Comparison of ENCODE assay signal across 2 cellular contexts in genomic region chr1:8024329-8024728, GRCh38.
TF ChIP-seq lines count a peak whose summit lies in the region.

No MANE protein-coding gene starts in this region.

TF ChIP-seq in HEK293, 187 proteins besides CTCF, POLR2A, EP300 and RAD21 (continued from another document):
- TF ChIP-seq ZNF18 (tag by site-specific recombination; IDR thresholded peaks at IDR 0.05), result no peak

TF ChIP-seq in HepG2, 621 proteins besides CTCF, POLR2A, EP300 and RAD21 (continued from another document and continues in another):
- TF ChIP-seq KLF11 (CRISPR knock-in tag; IDR thresholded peaks at IDR 0.05), result no peak
- no peak for TF ChIP-seq NR2F2 (IDR thresholded peaks at IDR 0.05; ENCODE audit: borderline replicate concordance, low read depth)
- no peak for TF ChIP-seq GABPB1 (CRISPR knock-in tag; IDR thresholded peaks at IDR 0.05)
- no peak for TF ChIP-seq NCOA1 (CRISPR knock-in tag; IDR thresholded peaks at IDR 0.05)
- TF ChIP-seq PHF8 (CRISPR knock-in tag; IDR thresholded peaks at IDR 0.05), result no peak
- TF ChIP-seq ZNF577 (CRISPR knock-in tag; IDR thresholded peaks at IDR 0.05; ENCODE audit: borderline replicate concordance, low read depth), result no peak
- TF ChIP-seq AGO1 (IDR thresholded peaks at IDR 0.05; ENCODE audit: low read depth, low read length, poor library complexity, severe bottlenecking), result no peak
- 0 out of 2 replicates have a peak, but pooled peaks have one; percentile 12 for TF ChIP-seq MLX (CRISPR knock-in tag; IDR thresholded peaks at IDR 0.05)
- no peak for TF ChIP-seq KMT2A (CRISPR knock-in tag; IDR thresholded peaks at IDR 0.05)
- no peak for TF ChIP-seq ZNF772 (CRISPR knock-in tag; IDR thresholded peaks at IDR 0.05)
- TF ChIP-seq SMAD3 (CRISPR knock-in tag; IDR thresholded peaks at IDR 0.05), result no peak
- TF ChIP-seq, protein P1, sequence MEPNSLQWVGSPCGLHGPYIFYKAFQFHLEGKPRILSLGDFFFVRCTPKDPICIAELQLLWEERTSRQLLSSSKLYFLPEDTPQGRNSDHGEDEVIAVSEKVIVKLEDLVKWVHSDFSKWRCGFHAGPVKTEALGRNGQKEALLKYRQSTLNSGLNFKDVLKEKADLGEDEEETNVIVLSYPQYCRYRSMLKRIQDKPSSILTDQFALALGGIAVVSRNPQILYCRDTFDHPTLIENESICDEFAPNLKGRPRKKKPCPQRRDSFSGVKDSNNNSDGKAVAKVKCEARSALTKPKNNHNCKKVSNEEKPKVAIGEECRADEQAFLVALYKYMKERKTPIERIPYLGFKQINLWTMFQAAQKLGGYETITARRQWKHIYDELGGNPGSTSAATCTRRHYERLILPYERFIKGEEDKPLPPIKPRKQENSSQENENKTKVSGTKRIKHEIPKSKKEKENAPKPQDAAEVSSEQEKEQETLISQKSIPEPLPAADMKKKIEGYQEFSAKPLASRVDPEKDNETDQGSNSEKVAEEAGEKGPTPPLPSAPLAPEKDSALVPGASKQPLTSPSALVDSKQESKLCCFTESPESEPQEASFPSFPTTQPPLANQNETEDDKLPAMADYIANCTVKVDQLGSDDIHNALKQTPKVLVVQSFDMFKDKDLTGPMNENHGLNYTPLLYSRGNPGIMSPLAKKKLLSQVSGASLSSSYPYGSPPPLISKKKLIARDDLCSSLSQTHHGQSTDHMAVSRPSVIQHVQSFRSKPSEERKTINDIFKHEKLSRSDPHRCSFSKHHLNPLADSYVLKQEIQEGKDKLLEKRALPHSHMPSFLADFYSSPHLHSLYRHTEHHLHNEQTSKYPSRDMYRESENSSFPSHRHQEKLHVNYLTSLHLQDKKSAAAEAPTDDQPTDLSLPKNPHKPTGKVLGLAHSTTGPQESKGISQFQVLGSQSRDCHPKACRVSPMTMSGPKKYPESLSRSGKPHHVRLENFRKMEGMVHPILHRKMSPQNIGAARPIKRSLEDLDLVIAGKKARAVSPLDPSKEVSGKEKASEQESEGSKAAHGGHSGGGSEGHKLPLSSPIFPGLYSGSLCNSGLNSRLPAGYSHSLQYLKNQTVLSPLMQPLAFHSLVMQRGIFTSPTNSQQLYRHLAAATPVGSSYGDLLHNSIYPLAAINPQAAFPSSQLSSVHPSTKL (CRISPR knock-in tag; IDR thresholded peaks at IDR 0.05), result no peak
- no peak for TF ChIP-seq ZMYM3 (CRISPR knock-in tag; IDR thresholded peaks at IDR 0.05)
- no peak for TF ChIP-seq SYNCRIP (IDR thresholded peaks at IDR 0.05; ENCODE audit: insufficient read depth, low read depth, low read length)
- TF ChIP-seq ZNF329 (CRISPR knock-in tag; IDR thresholded peaks at IDR 0.05; ENCODE audit: low read depth), result no peak
- TF ChIP-seq, protein P2, sequence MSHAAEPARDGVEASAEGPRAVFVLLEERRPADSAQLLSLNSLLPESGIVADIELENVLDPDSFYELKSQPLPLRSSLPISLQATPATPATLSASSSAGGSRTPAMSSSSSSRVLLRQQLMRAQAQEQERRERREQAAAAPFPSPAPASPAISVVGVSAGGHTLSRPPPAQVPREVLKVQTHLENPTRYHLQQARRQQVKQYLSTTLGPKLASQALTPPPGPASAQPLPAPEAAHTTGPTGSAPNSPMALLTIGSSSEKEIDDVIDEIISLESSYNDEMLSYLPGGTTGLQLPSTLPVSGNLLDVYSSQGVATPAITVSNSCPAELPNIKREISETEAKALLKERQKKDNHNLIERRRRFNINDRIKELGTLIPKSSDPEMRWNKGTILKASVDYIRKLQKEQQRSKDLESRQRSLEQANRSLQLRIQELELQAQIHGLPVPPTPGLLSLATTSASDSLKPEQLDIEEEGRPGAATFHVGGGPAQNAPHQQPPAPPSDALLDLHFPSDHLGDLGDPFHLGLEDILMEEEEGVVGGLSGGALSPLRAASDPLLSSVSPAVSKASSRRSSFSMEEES (CRISPR knock-in tag; IDR thresholded peaks at IDR 0.05), result no peak
- no peak for TF ChIP-seq EED (CRISPR knock-in tag; IDR thresholded peaks at IDR 0.05)
- TF ChIP-seq, protein P3, sequence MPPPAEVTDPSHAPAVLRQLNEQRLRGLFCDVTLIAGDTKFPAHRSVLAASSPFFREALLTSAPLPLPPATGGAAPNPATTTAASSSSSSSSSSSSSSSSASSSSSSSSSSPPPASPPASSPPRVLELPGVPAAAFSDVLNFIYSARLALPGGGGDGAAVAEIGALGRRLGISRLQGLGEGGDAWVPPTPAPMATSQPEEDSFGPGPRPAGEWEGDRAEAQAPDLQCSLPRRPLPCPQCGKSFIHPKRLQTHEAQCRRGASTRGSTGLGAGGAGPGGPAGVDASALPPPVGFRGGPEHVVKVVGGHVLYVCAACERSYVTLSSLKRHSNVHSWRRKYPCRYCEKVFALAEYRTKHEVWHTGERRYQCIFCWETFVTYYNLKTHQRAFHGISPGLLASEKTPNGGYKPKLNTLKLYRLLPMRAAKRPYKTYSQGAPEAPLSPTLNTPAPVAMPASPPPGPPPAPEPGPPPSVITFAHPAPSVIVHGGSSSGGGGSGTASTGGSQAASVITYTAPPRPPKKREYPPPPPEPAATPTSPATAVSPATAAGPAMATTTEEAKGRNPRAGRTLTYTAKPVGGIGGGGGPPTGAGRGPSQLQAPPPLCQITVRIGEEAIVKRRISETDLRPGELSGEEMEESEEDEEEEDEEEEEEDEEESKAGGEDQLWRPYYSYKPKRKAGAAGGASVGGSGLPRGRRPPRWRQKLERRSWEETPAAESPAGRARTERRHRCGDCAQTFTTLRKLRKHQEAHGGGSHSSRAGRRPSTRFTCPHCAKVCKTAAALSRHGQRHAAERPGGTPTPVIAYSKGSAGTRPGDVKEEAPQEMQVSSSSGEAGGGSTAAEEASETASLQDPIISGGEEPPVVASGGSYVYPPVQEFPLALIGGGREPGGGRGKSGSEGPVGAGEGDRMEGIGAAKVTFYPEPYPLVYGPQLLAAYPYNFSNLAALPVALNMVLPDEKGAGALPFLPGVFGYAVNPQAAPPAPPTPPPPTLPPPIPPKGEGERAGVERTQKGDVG (CRISPR knock-in tag; IDR thresholded peaks at IDR 0.05; ENCODE audit: borderline replicate concordance), result no peak
- no peak for TF ChIP-seq BRCA1 (CRISPR knock-in tag; IDR thresholded peaks at IDR 0.05)
- TF ChIP-seq SOX5 (CRISPR knock-in tag; IDR thresholded peaks at IDR 0.05; ENCODE audit: borderline replicate concordance), result no peak
- no peak for TF ChIP-seq FOXM1 (CRISPR knock-in tag; IDR thresholded peaks at IDR 0.05)
- no peak for TF ChIP-seq SIX1 (CRISPR knock-in tag; IDR thresholded peaks at IDR 0.05; ENCODE audit: borderline replicate concordance)
- no peak for TF ChIP-seq MEIS2 (CRISPR knock-in tag; IDR thresholded peaks at IDR 0.05)
- TF ChIP-seq, protein P4, sequence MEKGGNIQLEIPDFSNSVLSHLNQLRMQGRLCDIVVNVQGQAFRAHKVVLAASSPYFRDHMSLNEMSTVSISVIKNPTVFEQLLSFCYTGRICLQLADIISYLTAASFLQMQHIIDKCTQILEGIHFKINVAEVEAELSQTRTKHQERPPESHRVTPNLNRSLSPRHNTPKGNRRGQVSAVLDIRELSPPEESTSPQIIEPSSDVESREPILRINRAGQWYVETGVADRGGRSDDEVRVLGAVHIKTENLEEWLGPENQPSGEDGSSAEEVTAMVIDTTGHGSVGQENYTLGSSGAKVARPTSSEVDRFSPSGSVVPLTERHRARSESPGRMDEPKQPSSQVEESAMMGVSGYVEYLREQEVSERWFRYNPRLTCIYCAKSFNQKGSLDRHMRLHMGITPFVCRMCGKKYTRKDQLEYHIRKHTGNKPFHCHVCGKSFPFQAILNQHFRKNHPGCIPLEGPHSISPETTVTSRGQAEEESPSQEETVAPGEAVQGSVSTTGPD (CRISPR knock-in tag; IDR thresholded peaks at IDR 0.05), result no peak
- TF ChIP-seq GTF3A (CRISPR knock-in tag; conservative IDR thresholded peaks at IDR 0.05), result no peak
- TF ChIP-seq ZNF589 (CRISPR knock-in tag; conservative IDR thresholded peaks at IDR 0.05), result no peak
- TF ChIP-seq XRCC5 (optimal IDR thresholded peaks at IDR 0.05; ENCODE audit: low read length), result no peak
- no peak for TF ChIP-seq SIN3B (IDR thresholded peaks at IDR 0.05; ENCODE audit: low read length)
- TF ChIP-seq, protein P5, sequence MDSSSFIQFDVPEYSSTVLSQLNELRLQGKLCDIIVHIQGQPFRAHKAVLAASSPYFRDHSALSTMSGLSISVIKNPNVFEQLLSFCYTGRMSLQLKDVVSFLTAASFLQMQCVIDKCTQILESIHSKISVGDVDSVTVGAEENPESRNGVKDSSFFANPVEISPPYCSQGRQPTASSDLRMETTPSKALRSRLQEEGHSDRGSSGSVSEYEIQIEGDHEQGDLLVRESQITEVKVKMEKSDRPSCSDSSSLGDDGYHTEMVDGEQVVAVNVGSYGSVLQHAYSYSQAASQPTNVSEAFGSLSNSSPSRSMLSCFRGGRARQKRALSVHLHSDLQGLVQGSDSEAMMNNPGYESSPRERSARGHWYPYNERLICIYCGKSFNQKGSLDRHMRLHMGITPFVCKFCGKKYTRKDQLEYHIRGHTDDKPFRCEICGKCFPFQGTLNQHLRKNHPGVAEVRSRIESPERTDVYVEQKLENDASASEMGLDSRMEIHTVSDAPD (CRISPR knock-in tag; IDR thresholded peaks at IDR 0.05), result no peak
- TF ChIP-seq ZBTB3 (CRISPR knock-in tag; IDR thresholded peaks at IDR 0.05; ENCODE audit: borderline replicate concordance, low read depth), result no peak
- TF ChIP-seq THAP7 (CRISPR knock-in tag; IDR thresholded peaks at IDR 0.05), result no peak
- TF ChIP-seq, protein P6, sequence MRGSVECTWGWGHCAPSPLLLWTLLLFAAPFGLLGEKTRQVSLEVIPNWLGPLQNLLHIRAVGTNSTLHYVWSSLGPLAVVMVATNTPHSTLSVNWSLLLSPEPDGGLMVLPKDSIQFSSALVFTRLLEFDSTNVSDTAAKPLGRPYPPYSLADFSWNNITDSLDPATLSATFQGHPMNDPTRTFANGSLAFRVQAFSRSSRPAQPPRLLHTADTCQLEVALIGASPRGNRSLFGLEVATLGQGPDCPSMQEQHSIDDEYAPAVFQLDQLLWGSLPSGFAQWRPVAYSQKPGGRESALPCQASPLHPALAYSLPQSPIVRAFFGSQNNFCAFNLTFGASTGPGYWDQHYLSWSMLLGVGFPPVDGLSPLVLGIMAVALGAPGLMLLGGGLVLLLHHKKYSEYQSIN (CRISPR knock-in tag; IDR thresholded peaks at IDR 0.05; ENCODE audit: borderline replicate concordance), result no peak
- TF ChIP-seq ELF1 (CRISPR knock-in tag; IDR thresholded peaks at IDR 0.05), result no peak
- no peak for TF ChIP-seq ZNF331 (CRISPR knock-in tag; IDR thresholded peaks at IDR 0.05)
- TF ChIP-seq, protein P7, sequence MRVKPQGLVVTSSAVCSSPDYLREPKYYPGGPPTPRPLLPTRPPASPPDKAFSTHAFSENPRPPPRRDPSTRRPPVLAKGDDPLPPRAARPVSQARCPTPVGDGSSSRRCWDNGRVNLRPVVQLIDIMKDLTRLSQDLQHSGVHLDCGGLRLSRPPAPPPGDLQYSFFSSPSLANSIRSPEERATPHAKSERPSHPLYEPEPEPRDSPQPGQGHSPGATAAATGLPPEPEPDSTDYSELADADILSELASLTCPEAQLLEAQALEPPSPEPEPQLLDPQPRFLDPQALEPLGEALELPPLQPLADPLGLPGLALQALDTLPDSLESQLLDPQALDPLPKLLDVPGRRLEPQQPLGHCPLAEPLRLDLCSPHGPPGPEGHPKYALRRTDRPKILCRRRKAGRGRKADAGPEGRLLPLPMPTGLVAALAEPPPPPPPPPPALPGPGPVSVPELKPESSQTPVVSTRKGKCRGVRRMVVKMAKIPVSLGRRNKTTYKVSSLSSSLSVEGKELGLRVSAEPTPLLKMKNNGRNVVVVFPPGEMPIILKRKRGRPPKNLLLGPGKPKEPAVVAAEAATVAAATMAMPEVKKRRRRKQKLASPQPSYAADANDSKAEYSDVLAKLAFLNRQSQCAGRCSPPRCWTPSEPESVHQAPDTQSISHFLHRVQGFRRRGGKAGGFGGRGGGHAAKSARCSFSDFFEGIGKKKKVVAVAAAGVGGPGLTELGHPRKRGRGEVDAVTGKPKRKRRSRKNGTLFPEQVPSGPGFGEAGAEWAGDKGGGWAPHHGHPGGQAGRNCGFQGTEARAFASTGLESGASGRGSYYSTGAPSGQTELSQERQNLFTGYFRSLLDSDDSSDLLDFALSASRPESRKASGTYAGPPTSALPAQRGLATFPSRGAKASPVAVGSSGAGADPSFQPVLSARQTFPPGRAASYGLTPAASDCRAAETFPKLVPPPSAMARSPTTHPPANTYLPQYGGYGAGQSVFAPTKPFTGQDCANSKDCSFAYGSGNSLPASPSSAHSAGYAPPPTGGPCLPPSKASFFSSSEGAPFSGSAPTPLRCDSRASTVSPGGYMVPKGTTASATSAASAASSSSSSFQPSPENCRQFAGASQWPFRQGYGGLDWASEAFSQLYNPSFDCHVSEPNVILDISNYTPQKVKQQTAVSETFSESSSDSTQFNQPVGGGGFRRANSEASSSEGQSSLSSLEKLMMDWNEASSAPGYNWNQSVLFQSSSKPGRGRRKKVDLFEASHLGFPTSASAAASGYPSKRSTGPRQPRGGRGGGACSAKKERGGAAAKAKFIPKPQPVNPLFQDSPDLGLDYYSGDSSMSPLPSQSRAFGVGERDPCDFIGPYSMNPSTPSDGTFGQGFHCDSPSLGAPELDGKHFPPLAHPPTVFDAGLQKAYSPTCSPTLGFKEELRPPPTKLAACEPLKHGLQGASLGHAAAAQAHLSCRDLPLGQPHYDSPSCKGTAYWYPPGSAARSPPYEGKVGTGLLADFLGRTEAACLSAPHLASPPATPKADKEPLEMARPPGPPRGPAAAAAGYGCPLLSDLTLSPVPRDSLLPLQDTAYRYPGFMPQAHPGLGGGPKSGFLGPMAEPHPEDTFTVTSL (CRISPR knock-in tag; IDR thresholded peaks at IDR 0.05; ENCODE audit: borderline replicate concordance), result no peak
- no peak for TF ChIP-seq HDAC2 (CRISPR knock-in tag; IDR thresholded peaks at IDR 0.05)
- 0 out of 2 replicates have a peak, but pooled peaks have one; percentile 13 for TF ChIP-seq ZFP36L1 (CRISPR knock-in tag; IDR thresholded peaks at IDR 0.05)
- TF ChIP-seq ZNF543 (CRISPR knock-in tag; IDR thresholded peaks at IDR 0.05), result no peak
- no peak for TF ChIP-seq NPAS2 (CRISPR knock-in tag; IDR thresholded peaks at IDR 0.05; ENCODE audit: borderline replicate concordance)
- no peak for TF ChIP-seq ZNF10 (CRISPR knock-in tag; IDR thresholded peaks at IDR 0.05; ENCODE audit: borderline replicate concordance, low read depth)
- TF ChIP-seq ZNF335 (CRISPR knock-in tag; IDR thresholded peaks at IDR 0.05), result 0 out of 2 replicates have a peak, but pooled peaks have one; percentile 12
- TF ChIP-seq ZFP82 (CRISPR knock-in tag; IDR thresholded peaks at IDR 0.05; ENCODE audit: borderline replicate concordance), result no peak
- TF ChIP-seq AGO2 (optimal IDR thresholded peaks at IDR 0.05; ENCODE audit: low read depth, low read length), result peak; percentile 57
- no peak for TF ChIP-seq ZNF674 (CRISPR knock-in tag; IDR thresholded peaks at IDR 0.05; ENCODE audit: low read depth)
- no peak for TF ChIP-seq MIER2 (CRISPR knock-in tag; IDR thresholded peaks at IDR 0.05)
- TF ChIP-seq YEATS4 (CRISPR knock-in tag; IDR thresholded peaks at IDR 0.05; ENCODE audit: borderline replicate concordance), result peak; percentile 35; the same call in 1 of the 2 replicates
- TF ChIP-seq MEIS1 (CRISPR knock-in tag; IDR thresholded peaks at IDR 0.05; ENCODE audit: borderline replicate concordance), result no peak
